9 cellular contexts compared by ENCODE assay signal in genomic region chr13:41696163-41697003, GRCh38.
DNase-seq lines count a peak whose midpoint lies in the region; ATAC-seq, FAIRE-seq and TF ChIP-seq lines count a peak whose summit lies in the region.
"Had no signal": no experiment of that assay in that cellular context is flagged by ENCODE, and none has a peak within 500 bp of the region (broad histone marks: within the 10 kb centered on the region; RNA-seq: fewer than 3 reads in every experiment).

No MANE protein-coding gene starts in this region.

- no peaks in the 10 kb centered on the region for H3K9me3 ChIP-seq in AG04450 (ENCODE audit: control insufficient read depth, insufficient read depth, low read length)
- no peaks in the 10 kb centered on the region for H3K9me3 ChIP-seq in K562 (replicated peaks; ENCODE audit: control insufficient read depth, insufficient read depth, low read depth, low read length)
- no peaks in the 10 kb centered on the region for H3K9me3 ChIP-seq in thyroid gland

- H3K9me3 Mint-ChIP-seq in activated CD4-positive, alpha-beta T cell treated with anti-CD3 and anti-CD28 coated beads for 36 hours (ENCODE audit: low read depth), result no peaks in the 10 kb centered on the region
- H3K9me3 Mint-ChIP-seq: T-helper 1 cell treated with Interleukin-12 subunit alpha and Interleukin-12 subunit beta and Interleukin-4 antibody, amounts not matched to agents 30 μg/mL and 1 μg/mL, for 36 hours had no signal

- H3K27ac ChIP-seq in AG04450 (ENCODE audit: low read depth, low read length), result no peak overlapping the region
- H3K27ac ChIP-seq in K562 (ENCODE audit: extremely low read depth, low read depth, low read length), result 0 out of 3 replicates have a peak overlapping the region, but pooled peaks have one; percentile 7
- no peak overlapping the region for H3K27ac ChIP-seq in thyroid gland

- H3K4me1 Mint-ChIP-seq in activated CD4-positive, alpha-beta T cell treated with anti-CD3 and anti-CD28 coated beads for 36 hours, result no peaks in the 10 kb centered on the region

- DNase-seq in AG04450 (ENCODE audit: low read depth, low spot score), result peak; percentile 33
- DNase-seq in HS-5 (ENCODE audit: low read depth), result peak; percentile 50
- peak in 1 of 4 experiments; percentile 3 for DNase-seq in K562 (ENCODE audit: extremely low read depth in 1 of 4, low spot score in 3 of 4)
- DNase-seq in left kidney (ENCODE audit: low read depth, low spot score), result peak; percentile 34
- DNase-seq in stimulated activated CD4-positive, alpha-beta T cell treated with anti-CD3 and anti-CD28 coated beads, Interleukin-4, amount 100 ng/mL, for 1 hour, result no peak
- no peak for DNase-seq in thyroid gland
- no peak for DNase-seq in activated CD4-positive, alpha-beta T cell treated with anti-CD3 and anti-CD28 coated beads for 36 hours

- no peaks in the 10 kb centered on the region for H3K9me1 ChIP-seq in K562 (ENCODE audit: control insufficient read depth, insufficient read depth, low read length)

- H3K9ac ChIP-seq in K562 (ENCODE audit: insufficient read depth in 1 of 2, low read depth in 2 of 2, low read length in 2 of 2), result no peak overlapping the region

- CTCF ChIA-PET in AG04450 (lab: Charles Lee) (no interaction called here), K562 (lab: Yijun Ruan, JAX; ENCODE audit: low intra/inter-chr PET ratio) (no interaction called here)
- CTCF ChIA-PET in activated CD4-positive, alpha-beta T cell treated with anti-CD3 and anti-CD28 coated beads for 36 hours (lab: Charles Lee), result interaction anchor here (0.6 kb wide), 1 partner anchor 618 kb away, joined by 6 read pairs; no protein-coding TSS in a partner anchor

- BruUV-seq in K562 (replicated peaks; lab: Mats Ljungman, UMichigan), result no TSS peak

- no peaks in the 10 kb centered on the region for H3K27me3 Mint-ChIP-seq in activated CD4-positive, alpha-beta T cell treated with anti-CD3 and anti-CD28 coated beads for 36 hours

- TF ChIP-seq CTCF in AG04450 (IDR thresholded peaks at IDR 0.05; ENCODE audit: low read depth, low read length), result no peak
- TF ChIP-seq CTCF in K562 (IDR thresholded peaks at IDR 0.05 in 2 of 3, conservative IDR thresholded peaks at IDR 0.05 in 1 of 3; ENCODE audit: insufficient read depth in 2 of 3, low read depth in 1 of 3, low read length in 3 of 3), result no peak
- TF ChIP-seq CTCF in thyroid gland (IDR thresholded peaks at IDR 0.05), result no peak

- H3K4me3 ChIP-seq in AG04450 (ENCODE audit: low read depth, low read length) (no peak overlapping the region), K562 (no peak overlapping the region), thyroid gland (replicated peaks in 1 of 3) (no peak overlapping the region)

- no peak for TF ChIP-seq RAD21 in K562 (CRISPR knock-in tag; conservative IDR thresholded peaks at IDR 0.05 in 1 of 2, IDR thresholded peaks at IDR 0.05 in 1 of 2)

- TF ChIP-seq EP300 in K562 (IDR thresholded peaks at IDR 0.05; ENCODE audit: low read length), result peak; percentile 59; the same call in 1 of the 2 replicates

- TF ChIP-seq POLR2A in K562 (conservative IDR thresholded peaks at IDR 0.05) (no peak), thyroid gland (IDR thresholded peaks at IDR 0.05) (no peak)

- H3K4me1 ChIP-seq in K562 (replicated peaks in 1 of 2; ENCODE audit: control insufficient read depth in 2 of 2, insufficient read depth in 2 of 2, low read length in 2 of 2) (peaks cover 0 to 6% of the 10 kb centered on the region in 2 experiments; a peak in 3 of 5 replicates), thyroid gland (peaks cover 9 to 44% of the 10 kb centered on the region in 2 donors)

- in situ Hi-C loops in K562 (cut with MboI), result no loop called here

- peaks cover 20% of the 10 kb centered on the region for H3K36me3 Mint-ChIP-seq in activated CD4-positive, alpha-beta T cell treated with anti-CD3 and anti-CD28 coated beads for 36 hours (ENCODE audit: low read depth)

- POLR2A ChIA-PET in AG04450 (lab: Yijun Ruan, JAX), result no interaction called here
- POLR2A ChIA-PET in K562 (lab: Yijun Ruan, JAX), result no interaction called here
- POLR2A ChIA-PET in activated CD4-positive, alpha-beta T cell treated with anti-CD3 and anti-CD28 coated beads for 36 hours (lab: Charles Lee), result interaction anchor here (0.7 kb wide), 1 partner anchor 355 kb away, joined by 3 read pairs; no protein-coding TSS in a partner anchor

- no peaks in the 10 kb centered on the region for H4K20me1 ChIP-seq in K562 (replicated peaks; ENCODE audit: control insufficient read depth, insufficient read depth, low read length)

- intact Hi-C loops in K562 (cut with micrococcal nuclease) (no loop called here), thyroid gland (cut with DNase I) (no loop called here)
- intact Hi-C loops in activated CD4-positive, alpha-beta T cell treated with anti-CD3 and anti-CD28 coated beads for 36 hours (cut with DNase I, micrococcal nuclease), result no loop called here

- FAIRE-seq in K562 (lab: Jason Lieb, UNC), result no peak

- H2AFZ ChIP-seq in K562 (ENCODE audit: low read depth, low read length), result no peak overlapping the region

- ATAC-seq in K562, result peak; percentile 69
- no peak for ATAC-seq in activated CD4-positive, alpha-beta T cell treated with anti-CD3 and anti-CD28 coated beads for 36 hours
- ATAC-seq in HG02623 (IDR thresholded peaks at IDR 0.05; ENCODE audit: unreplicated experiment), result no peak

- H3K27me3 ChIP-seq in AG04450 (ENCODE audit: control insufficient read depth, insufficient read depth, low read length), result no peaks in the 10 kb centered on the region
- H3K27me3 ChIP-seq in K562 (ENCODE audit: control insufficient read depth in 2 of 2, insufficient read depth in 2 of 2, low read length in 2 of 2), result no peaks in the 10 kb centered on the region
- no peaks in the 10 kb centered on the region for H3K27me3 ChIP-seq in thyroid gland

- H3K4me3 Mint-ChIP-seq in activated CD4-positive, alpha-beta T cell treated with anti-CD3 and anti-CD28 coated beads for 36 hours, result no peak overlapping the region
- H3K4me3 Mint-ChIP-seq: T-helper 1 cell treated with Interleukin-12 subunit alpha and Interleukin-12 subunit beta and Interleukin-4 antibody, amounts not matched to agents 30 μg/mL and 1 μg/mL, for 36 hours had no signal

- H3K27ac Mint-ChIP-seq in activated CD4-positive, alpha-beta T cell treated with anti-CD3 and anti-CD28 coated beads for 36 hours, result no peak overlapping the region
- H3K27ac Mint-ChIP-seq: T-helper 1 cell treated with Interleukin-12 subunit alpha and Interleukin-12 subunit beta and Interleukin-4 antibody, amounts not matched to agents 30 μg/mL and 1 μg/mL, for 36 hours had no signal

- H3K36me3 ChIP-seq in K562 (ENCODE audit: control insufficient read depth, insufficient read depth, low read length), result peaks cover 14% of the 10 kb centered on the region; the same call in 2 of the 3 replicates
- no peaks in the 10 kb centered on the region for H3K36me3 ChIP-seq in thyroid gland

- H3K79me2 ChIP-seq in K562 (ENCODE audit: control insufficient read depth, insufficient read depth, low read length), result no peaks in the 10 kb centered on the region

- H3K4me2 ChIP-seq in K562 (ENCODE audit: insufficient read depth, low read length), result no peak overlapping the region

Comparison
In these comparisons a context has a peak if more than half of its experiments do, and no peak if none do; other contexts are left out.
1. DNase-seq: peak in AG04450 (single experiment), HS-5 (single experiment) and left kidney (single experiment); none in stimulated activated CD4-positive, alpha-beta T cell treated with anti-CD3 and anti-CD28 coated beads, Interleukin-4, amount 100 ng/mL, for 1 hour (single experiment), thyroid gland (0 of 2) and activated CD4-positive, alpha-beta T cell treated with anti-CD3 and anti-CD28 coated beads for 36 hours (single experiment).